21 cellular contexts compared by ENCODE assay signal in genomic region chr7:50851451-50851850, GRCh38.
DNase-seq lines count a peak whose midpoint lies in the region; ATAC-seq, FAIRE-seq and TF ChIP-seq lines count a peak whose summit lies in the region.
"Had no signal": no experiment of that assay in that cellular context is flagged by ENCODE, and none has a peak within 500 bp of the region (broad histone marks: within the 10 kb centered on the region; RNA-seq: fewer than 3 reads in every experiment).

No MANE protein-coding gene starts in this region.

- peaks cover 0 to 5% (median 0%) of the 10 kb centered on the region in 5 donors for H3K9me3 Mint-ChIP-seq in CD8-positive, alpha-beta memory T cell
- peaks cover 0 to 3% of the 10 kb centered on the region in 2 donors for H3K9me3 Mint-ChIP-seq in stimulated activated naive B cell treated with anti-CD40 and anti-IgM and Interleukin-4, amounts not matched to agents 10 μg/mL and 1 μg/mL and 100 μg/mL, for 72 hours
- H3K9me3 Mint-ChIP-seq: natural killer cell had no signal

- H3K4me3 Mint-ChIP-seq in CD8-positive, alpha-beta memory T cell, result no peak overlapping the region
- H3K4me3 Mint-ChIP-seq in stimulated activated naive B cell treated with anti-CD40 and anti-IgM and Interleukin-4, amounts not matched to agents 10 μg/mL and 1 μg/mL and 100 μg/mL, for 72 hours, result no peak overlapping the region
- H3K4me3 Mint-ChIP-seq: natural killer cell had no signal

- H3K4me1 Mint-ChIP-seq in CD8-positive, alpha-beta memory T cell, result no peaks in the 10 kb centered on the region
- no peaks in the 10 kb centered on the region for H3K4me1 Mint-ChIP-seq in stimulated activated naive B cell treated with anti-CD40 and anti-IgM and Interleukin-4, amounts not matched to agents 10 μg/mL and 1 μg/mL and 100 μg/mL, for 72 hours
- H3K4me1 Mint-ChIP-seq: natural killer cell had no signal

- FAIRE-seq in RCC 7860 (lab: Jason Lieb, UNC), result peak; percentile 97
- FAIRE-seq: endothelial cell of umbilical vein had no signal

- TF ChIP-seq CTCF in fibroblast of villous mesenchyme (IDR thresholded peaks at IDR 0.05; ENCODE audit: insufficient read depth, low read depth, low read length), result no peak

- H3K27me3 ChIP-seq in CD8-positive, alpha-beta memory T cell (ENCODE audit: insufficient read depth, low read length, poor library complexity, severe bottlenecking), result no peaks in the 10 kb centered on the region
- H3K27me3 ChIP-seq: BE2C, testis had no signal

- no peak for ATAC-seq in stimulated activated naive B cell treated with anti-CD40 and anti-IgM and Interleukin-4, amounts not matched to agents 10 μg/mL and 1 μg/mL and 100 μg/mL, for 72 hours (replicated peaks)
- ATAC-seq: natural killer cell had no signal

- no peak overlapping the region for H3K4me3 ChIP-seq in fibroblast of villous mesenchyme (ENCODE audit: low read depth, low read length)
- no peak overlapping the region for H3K4me3 ChIP-seq in CD8-positive, alpha-beta memory T cell (ENCODE audit: low read length)
- H3K4me3 ChIP-seq: coronary artery, testis had no signal

- no peak overlapping the region for H3K27ac Mint-ChIP-seq in CD8-positive, alpha-beta memory T cell
- H3K27ac Mint-ChIP-seq in stimulated activated naive B cell treated with anti-CD40 and anti-IgM and Interleukin-4, amounts not matched to agents 10 μg/mL and 1 μg/mL and 100 μg/mL, for 72 hours, result no peak overlapping the region
- H3K27ac Mint-ChIP-seq: natural killer cell had no signal

- no peaks in the 10 kb centered on the region for H3K36me3 Mint-ChIP-seq in CD8-positive, alpha-beta memory T cell
- no peaks in the 10 kb centered on the region for H3K36me3 Mint-ChIP-seq in stimulated activated naive B cell treated with anti-CD40 and anti-IgM and Interleukin-4, amounts not matched to agents 10 μg/mL and 1 μg/mL and 100 μg/mL, for 72 hours
- H3K36me3 Mint-ChIP-seq: natural killer cell had no signal

- H3K27me3 Mint-ChIP-seq in CD8-positive, alpha-beta memory T cell, result peaks cover 0 to 8% of the 10 kb centered on the region in 2 donors
- H3K27me3 Mint-ChIP-seq in stimulated activated naive B cell treated with anti-CD40 and anti-IgM and Interleukin-4, amounts not matched to agents 10 μg/mL and 1 μg/mL and 100 μg/mL, for 72 hours, result no peaks in the 10 kb centered on the region

- POLR2A ChIA-PET in CD8-positive, alpha-beta memory T cell (lab: Charles Lee), result no interaction called here

- CTCF ChIA-PET in CD8-positive, alpha-beta memory T cell (lab: Charles Lee), result no interaction called here

- H3K36me3 ChIP-seq in CD8-positive, alpha-beta memory T cell (ENCODE audit: insufficient read depth, low read length), result no peaks in the 10 kb centered on the region
- H3K36me3 ChIP-seq: BE2C had no signal

- H3K4me1 ChIP-seq in CD8-positive, alpha-beta memory T cell (ENCODE audit: insufficient read depth, low read length), result no peaks in the 10 kb centered on the region
- H3K4me1 ChIP-seq: BE2C, testis had no signal

- no peaks in the 10 kb centered on the region for H3K9me3 ChIP-seq in CD8-positive, alpha-beta memory T cell (ENCODE audit: low read length)
- H3K9me3 ChIP-seq: BE2C, testis had no signal

- DNase-seq in GM03348 (ENCODE audit: low spot score) (peak; percentile 49), RCC 7860 (ENCODE audit: low spot score) (peak; percentile 94), fibroblast of villous mesenchyme (ENCODE audit: low read depth) (peak; percentile 57), renal cortical epithelial cell (ENCODE audit: low read depth) (peak; percentile 84), iPS-NIHi7 (ENCODE audit: extremely low spot score) (no peak), hypothalamus (lab: John Stamatoyannopoulos, UW) (no peak)
- DNase-seq in CD8-positive, alpha-beta memory T cell, result no peak
- no peak for DNase-seq in stimulated activated naive B cell treated with anti-CD40 and anti-IgM and Interleukin-4, amounts not matched to agents 10 μg/mL and 1 μg/mL and 100 μg/mL, for 72 hours
- DNase-seq: activated CD4-positive, alpha-beta T cell treated with anti-CD3 and anti-CD28 coated beads, Interleukin-2, amount 50 U/mL, for 1 hour; activated naive CD4-positive, alpha-beta T cell treated with Interleukin-2 at 50 U/mL for 16 hours; activated T-cell treated with anti-CD3 and anti-CD28 coated beads for 4 hours; aorta; BE2C; natural killer cell; NCI-H187; NCI-H446 treated with DMSO at 0.1 percent for 48 hours; stimulated activated CD4-positive, alpha-beta T cell treated with anti-CD3 and anti-CD28 coated beads, Interleukin-4, amount 100 ng/mL, for 24 hours; SW 1271; testis had no signal

- no peak overlapping the region for H3K27ac ChIP-seq in CD8-positive, alpha-beta memory T cell (ENCODE audit: low read depth, low read length)
- H3K27ac ChIP-seq: testis had no signal

Comparison
In these comparisons a context has a peak if more than half of its experiments do, and no peak if none do; other contexts are left out.
1. DNase-seq: peak in GM03348 (single experiment), RCC 7860 (single experiment), fibroblast of villous mesenchyme (single experiment) and renal cortical epithelial cell (single experiment); none in iPS-NIHi7 (single experiment), CD8-positive, alpha-beta memory T cell (0 of 5), stimulated activated naive B cell treated with anti-CD40 and anti-IgM and Interleukin-4, amounts not matched to agents 10 μg/mL and 1 μg/mL and 100 μg/mL, for 72 hours (single experiment) and hypothalamus (0 of 51).